In genomic region chr4:154491731-154492249, GRCh38 we compare ENCODE assay signal across 2 cellular contexts.
TF ChIP-seq lines count a peak whose summit lies in the region.

A gene with protein sequence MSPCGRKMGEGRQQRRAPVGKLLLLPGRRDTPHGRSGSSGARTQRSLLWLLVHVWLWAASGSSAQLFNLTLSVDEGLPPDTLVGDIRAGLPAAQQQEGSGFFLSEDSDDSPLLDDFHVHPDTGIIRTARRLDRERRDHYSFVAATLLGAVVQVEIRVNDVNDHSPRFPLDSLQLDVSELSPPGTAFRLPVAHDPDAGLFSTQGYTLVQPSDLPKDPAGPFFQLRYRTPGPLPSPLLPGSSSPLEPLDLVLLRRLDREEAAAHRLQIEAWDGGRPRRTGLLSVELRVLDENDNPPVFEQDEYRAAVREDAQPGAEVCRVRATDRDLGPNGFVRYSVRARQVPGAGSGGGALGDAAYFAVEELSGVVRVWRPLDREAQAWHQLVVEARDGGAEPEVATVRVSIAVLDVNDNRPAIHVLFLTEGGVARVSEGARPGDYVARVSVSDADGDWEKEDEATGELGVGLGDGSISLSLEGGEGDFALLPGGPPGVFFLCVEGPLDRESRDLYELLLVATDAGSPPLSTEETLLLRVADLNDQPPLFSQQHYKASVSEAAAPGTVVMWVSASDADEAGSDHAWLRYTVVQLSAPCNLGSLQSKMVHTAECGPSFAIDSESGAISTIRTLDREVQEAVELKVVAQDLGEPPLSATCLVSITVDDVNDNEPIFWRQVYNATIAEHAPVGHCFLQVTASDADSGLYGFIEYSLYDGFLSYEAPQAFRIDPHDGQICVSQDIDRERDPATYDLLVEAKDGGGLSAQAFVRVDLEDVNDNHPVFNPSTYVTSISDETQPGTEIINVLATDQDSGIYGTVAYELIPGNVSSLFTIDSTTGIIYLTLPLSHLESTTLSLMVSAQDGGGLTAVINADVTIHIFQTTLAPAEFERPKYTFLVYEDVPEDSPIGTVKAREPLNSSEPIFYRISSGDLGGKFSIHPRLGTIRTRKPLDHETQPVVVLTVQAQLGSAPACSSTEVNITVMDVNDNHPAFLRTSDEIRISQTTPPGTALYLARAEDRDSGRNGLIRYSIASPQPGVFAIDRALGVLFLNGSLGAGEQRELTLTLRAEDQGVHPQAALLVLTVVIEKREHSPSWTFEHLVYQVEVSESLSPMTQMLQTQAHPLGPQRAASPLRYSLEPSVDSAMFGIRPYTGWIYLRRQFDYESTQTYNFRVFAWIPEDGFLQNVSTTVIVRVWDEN (N-terminal part only) (minus strand): TSS chr4:154491799. CDS start chr4:154491355, 444 bp downstream.

TF ChIP-seq in GM23338, 12 proteins besides CTCF, POLR2A, EP300 and RAD21 (continued from another document):
- TF ChIP-seq, protein P1, sequence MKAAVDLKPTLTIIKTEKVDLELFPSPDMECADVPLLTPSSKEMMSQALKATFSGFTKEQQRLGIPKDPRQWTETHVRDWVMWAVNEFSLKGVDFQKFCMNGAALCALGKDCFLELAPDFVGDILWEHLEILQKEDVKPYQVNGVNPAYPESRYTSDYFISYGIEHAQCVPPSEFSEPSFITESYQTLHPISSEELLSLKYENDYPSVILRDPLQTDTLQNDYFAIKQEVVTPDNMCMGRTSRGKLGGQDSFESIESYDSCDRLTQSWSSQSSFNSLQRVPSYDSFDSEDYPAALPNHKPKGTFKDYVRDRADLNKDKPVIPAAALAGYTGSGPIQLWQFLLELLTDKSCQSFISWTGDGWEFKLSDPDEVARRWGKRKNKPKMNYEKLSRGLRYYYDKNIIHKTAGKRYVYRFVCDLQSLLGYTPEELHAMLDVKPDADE (IDR thresholded peaks at IDR 0.05): peak; percentile 17; the same call in 1 of the 2 replicates
TF ChIP-seq in GM23338: peak in this region for 3.

TF ChIP-seq in K562, 482 proteins besides CTCF, POLR2A, EP300 and RAD21 (continued from another document and continues in another):
- TF ChIP-seq ZFP91 (CRISPR knock-in tag; IDR thresholded peaks at IDR 0.05) (no peak), MEIS2 (IDR thresholded peaks at IDR 0.05; ENCODE audit: partially characterized antibody) (no peak), NFIC (IDR thresholded peaks at IDR 0.05) (peak; percentile 100), PHF8 (IDR thresholded peaks at IDR 0.05; ENCODE audit: borderline replicate concordance, low read length) (peak; percentile 18; the same call in 1 of the 2 replicates), HNRNPH1 (optimal IDR thresholded peaks at IDR 0.05; ENCODE audit: low read depth, low read length) (no peak), SMARCA4 (IDR thresholded peaks at IDR 0.05) (no peak), CCAR2 (IDR thresholded peaks at IDR 0.05; ENCODE audit: low read depth, low read length) (no peak), GATAD2B (IDR thresholded peaks at IDR 0.05; ENCODE audit: borderline replicate concordance) (no peak), SMARCC2 (IDR thresholded peaks at IDR 0.05; ENCODE audit: low read depth) (no peak), RFX7 (CRISPR knock-in tag; IDR thresholded peaks at IDR 0.05) (no peak), SMAD4 (CRISPR knock-in tag; conservative IDR thresholded peaks at IDR 0.05) (no peak), E2F5 (CRISPR knock-in tag; IDR thresholded peaks at IDR 0.05) (no peak), ZNF253 (CRISPR knock-in tag; conservative IDR thresholded peaks at IDR 0.05) (no peak), JUND (IDR thresholded peaks at IDR 0.05; ENCODE audit: borderline replicate concordance, low read depth, low read length) (no peak), JUND (tag; IDR thresholded peaks at IDR 0.05; ENCODE audit: borderline replicate concordance, low read depth, low read length) (no peak; the same call in 2 of the 3 replicates), NR2C2 (CRISPR knock-in tag; IDR thresholded peaks at IDR 0.05) (no peak), NR2C2 (tag; IDR thresholded peaks at IDR 0.05) (no peak), ZNF583 (CRISPR knock-in tag; IDR thresholded peaks at IDR 0.05) (no peak), MAZ (CRISPR knock-in tag; conservative IDR thresholded peaks at IDR 0.05 in 1 of 2, IDR thresholded peaks at IDR 0.05 in 1 of 2) (peak; percentile 53 to 84; a peak in 2 of 4 replicates), ZC3H4 (CRISPR knock-in tag; IDR thresholded peaks at IDR 0.05; ENCODE audit: borderline replicate concordance) (no peak), ZNF316 (IDR thresholded peaks at IDR 0.05) (no peak), HLTF (IDR thresholded peaks at IDR 0.05) (no peak), EP400 (IDR thresholded peaks at IDR 0.05) (peak; percentile 23; the same call in 1 of the 2 replicates), ZNF239 (CRISPR knock-in tag; IDR thresholded peaks at IDR 0.05) (no peak), POLR2AphosphoS2 (IDR thresholded peaks at IDR 0.05; ENCODE audit: low read length) (no peak), SMC3 (conservative IDR thresholded peaks at IDR 0.05; ENCODE audit: insufficient read depth, low read depth, low read length) (no peak), ZNF354B (CRISPR knock-in tag; IDR thresholded peaks at IDR 0.05) (no peak)
- TF ChIP-seq, protein P2, sequence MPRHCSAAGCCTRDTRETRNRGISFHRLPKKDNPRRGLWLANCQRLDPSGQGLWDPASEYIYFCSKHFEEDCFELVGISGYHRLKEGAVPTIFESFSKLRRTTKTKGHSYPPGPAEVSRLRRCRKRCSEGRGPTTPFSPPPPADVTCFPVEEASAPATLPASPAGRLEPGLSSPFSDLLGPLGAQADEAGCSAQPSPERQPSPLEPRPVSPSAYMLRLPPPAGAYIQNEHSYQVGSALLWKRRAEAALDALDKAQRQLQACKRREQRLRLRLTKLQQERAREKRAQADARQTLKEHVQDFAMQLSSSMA (CRISPR knock-in tag; IDR thresholded peaks at IDR 0.05): no peak
- TF ChIP-seq, protein P3, sequence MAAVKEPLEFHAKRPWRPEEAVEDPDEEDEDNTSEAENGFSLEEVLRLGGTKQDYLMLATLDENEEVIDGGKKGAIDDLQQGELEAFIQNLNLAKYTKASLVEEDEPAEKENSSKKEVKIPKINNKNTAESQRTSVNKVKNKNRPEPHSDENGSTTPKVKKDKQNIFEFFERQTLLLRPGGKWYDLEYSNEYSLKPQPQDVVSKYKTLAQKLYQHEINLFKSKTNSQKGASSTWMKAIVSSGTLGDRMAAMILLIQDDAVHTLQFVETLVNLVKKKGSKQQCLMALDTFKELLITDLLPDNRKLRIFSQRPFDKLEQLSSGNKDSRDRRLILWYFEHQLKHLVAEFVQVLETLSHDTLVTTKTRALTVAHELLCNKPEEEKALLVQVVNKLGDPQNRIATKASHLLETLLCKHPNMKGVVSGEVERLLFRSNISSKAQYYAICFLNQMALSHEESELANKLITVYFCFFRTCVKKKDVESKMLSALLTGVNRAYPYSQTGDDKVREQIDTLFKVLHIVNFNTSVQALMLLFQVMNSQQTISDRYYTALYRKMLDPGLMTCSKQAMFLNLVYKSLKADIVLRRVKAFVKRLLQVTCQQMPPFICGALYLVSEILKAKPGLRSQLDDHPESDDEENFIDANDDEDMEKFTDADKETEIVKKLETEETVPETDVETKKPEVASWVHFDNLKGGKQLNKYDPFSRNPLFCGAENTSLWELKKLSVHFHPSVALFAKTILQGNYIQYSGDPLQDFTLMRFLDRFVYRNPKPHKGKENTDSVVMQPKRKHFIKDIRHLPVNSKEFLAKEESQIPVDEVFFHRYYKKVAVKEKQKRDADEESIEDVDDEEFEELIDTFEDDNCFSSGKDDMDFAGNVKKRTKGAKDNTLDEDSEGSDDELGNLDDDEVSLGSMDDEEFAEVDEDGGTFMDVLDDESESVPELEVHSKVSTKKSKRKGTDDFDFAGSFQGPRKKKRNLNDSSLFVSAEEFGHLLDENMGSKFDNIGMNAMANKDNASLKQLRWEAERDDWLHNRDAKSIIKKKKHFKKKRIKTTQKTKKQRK (IDR thresholded peaks at IDR 0.05; ENCODE audit: borderline replicate concordance, low read depth, low read length): no peak
- TF ChIP-seq, protein P4, sequence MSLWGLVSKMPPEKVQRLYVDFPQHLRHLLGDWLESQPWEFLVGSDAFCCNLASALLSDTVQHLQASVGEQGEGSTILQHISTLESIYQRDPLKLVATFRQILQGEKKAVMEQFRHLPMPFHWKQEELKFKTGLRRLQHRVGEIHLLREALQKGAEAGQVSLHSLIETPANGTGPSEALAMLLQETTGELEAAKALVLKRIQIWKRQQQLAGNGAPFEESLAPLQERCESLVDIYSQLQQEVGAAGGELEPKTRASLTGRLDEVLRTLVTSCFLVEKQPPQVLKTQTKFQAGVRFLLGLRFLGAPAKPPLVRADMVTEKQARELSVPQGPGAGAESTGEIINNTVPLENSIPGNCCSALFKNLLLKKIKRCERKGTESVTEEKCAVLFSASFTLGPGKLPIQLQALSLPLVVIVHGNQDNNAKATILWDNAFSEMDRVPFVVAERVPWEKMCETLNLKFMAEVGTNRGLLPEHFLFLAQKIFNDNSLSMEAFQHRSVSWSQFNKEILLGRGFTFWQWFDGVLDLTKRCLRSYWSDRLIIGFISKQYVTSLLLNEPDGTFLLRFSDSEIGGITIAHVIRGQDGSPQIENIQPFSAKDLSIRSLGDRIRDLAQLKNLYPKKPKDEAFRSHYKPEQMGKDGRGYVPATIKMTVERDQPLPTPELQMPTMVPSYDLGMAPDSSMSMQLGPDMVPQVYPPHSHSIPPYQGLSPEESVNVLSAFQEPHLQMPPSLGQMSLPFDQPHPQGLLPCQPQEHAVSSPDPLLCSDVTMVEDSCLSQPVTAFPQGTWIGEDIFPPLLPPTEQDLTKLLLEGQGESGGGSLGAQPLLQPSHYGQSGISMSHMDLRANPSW (CRISPR knock-in tag; IDR thresholded peaks at IDR 0.05): no peak
- TF ChIP-seq, protein P5, sequence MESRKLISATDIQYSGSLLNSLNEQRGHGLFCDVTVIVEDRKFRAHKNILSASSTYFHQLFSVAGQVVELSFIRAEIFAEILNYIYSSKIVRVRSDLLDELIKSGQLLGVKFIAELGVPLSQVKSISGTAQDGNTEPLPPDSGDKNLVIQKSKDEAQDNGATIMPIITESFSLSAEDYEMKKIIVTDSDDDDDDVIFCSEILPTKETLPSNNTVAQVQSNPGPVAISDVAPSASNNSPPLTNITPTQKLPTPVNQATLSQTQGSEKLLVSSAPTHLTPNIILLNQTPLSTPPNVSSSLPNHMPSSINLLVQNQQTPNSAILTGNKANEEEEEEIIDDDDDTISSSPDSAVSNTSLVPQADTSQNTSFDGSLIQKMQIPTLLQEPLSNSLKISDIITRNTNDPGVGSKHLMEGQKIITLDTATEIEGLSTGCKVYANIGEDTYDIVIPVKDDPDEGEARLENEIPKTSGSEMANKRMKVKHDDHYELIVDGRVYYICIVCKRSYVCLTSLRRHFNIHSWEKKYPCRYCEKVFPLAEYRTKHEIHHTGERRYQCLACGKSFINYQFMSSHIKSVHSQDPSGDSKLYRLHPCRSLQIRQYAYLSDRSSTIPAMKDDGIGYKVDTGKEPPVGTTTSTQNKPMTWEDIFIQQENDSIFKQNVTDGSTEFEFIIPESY (CRISPR knock-in tag; IDR thresholded peaks at IDR 0.05): no peak
- TF ChIP-seq, protein P6, sequence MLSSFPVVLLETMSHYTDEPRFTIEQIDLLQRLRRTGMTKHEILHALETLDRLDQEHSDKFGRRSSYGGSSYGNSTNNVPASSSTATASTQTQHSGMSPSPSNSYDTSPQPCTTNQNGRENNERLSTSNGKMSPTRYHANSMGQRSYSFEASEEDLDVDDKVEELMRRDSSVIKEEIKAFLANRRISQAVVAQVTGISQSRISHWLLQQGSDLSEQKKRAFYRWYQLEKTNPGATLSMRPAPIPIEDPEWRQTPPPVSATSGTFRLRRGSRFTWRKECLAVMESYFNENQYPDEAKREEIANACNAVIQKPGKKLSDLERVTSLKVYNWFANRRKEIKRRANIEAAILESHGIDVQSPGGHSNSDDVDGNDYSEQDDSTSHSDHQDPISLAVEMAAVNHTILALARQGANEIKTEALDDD (IDR thresholded peaks at IDR 0.05): no peak
- TF ChIP-seq, protein P7, sequence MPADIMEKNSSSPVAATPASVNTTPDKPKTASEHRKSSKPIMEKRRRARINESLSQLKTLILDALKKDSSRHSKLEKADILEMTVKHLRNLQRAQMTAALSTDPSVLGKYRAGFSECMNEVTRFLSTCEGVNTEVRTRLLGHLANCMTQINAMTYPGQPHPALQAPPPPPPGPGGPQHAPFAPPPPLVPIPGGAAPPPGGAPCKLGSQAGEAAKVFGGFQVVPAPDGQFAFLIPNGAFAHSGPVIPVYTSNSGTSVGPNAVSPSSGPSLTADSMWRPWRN (IDR thresholded peaks at IDR 0.05; ENCODE audit: low read depth): no peak
- TF ChIP-seq, protein P8, sequence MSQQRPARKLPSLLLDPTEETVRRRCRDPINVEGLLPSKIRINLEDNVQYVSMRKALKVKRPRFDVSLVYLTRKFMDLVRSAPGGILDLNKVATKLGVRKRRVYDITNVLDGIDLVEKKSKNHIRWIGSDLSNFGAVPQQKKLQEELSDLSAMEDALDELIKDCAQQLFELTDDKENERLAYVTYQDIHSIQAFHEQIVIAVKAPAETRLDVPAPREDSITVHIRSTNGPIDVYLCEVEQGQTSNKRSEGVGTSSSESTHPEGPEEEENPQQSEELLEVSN (IDR thresholded peaks at IDR 0.05; ENCODE audit: borderline replicate concordance in 1 of 2, extremely low read depth in 1 of 2, insufficient read depth in 1 of 2, insufficient read length in 1 of 2, low read depth in 1 of 2, low read length in 1 of 2, poor library complexity in 1 of 2, severe bottlenecking in 1 of 2): peak; percentile 28 to 77
- TF ChIP-seq, protein P9, sequence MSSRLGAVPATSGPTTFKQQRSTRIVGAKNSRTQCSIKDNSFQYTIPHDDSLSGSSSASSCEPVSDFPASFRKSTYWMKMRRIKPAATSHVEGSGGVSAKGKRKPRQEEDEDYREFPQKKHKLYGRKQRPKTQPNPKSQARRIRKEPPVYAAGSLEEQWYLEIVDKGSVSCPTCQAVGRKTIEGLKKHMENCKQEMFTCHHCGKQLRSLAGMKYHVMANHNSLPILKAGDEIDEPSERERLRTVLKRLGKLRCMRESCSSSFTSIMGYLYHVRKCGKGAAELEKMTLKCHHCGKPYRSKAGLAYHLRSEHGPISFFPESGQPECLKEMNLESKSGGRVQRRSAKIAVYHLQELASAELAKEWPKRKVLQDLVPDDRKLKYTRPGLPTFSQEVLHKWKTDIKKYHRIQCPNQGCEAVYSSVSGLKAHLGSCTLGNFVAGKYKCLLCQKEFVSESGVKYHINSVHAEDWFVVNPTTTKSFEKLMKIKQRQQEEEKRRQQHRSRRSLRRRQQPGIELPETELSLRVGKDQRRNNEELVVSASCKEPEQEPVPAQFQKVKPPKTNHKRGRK (tag; IDR thresholded peaks at IDR 0.05): no peak
